1 cellular context compared by ENCODE assay signal in the genomic region with DNA sequence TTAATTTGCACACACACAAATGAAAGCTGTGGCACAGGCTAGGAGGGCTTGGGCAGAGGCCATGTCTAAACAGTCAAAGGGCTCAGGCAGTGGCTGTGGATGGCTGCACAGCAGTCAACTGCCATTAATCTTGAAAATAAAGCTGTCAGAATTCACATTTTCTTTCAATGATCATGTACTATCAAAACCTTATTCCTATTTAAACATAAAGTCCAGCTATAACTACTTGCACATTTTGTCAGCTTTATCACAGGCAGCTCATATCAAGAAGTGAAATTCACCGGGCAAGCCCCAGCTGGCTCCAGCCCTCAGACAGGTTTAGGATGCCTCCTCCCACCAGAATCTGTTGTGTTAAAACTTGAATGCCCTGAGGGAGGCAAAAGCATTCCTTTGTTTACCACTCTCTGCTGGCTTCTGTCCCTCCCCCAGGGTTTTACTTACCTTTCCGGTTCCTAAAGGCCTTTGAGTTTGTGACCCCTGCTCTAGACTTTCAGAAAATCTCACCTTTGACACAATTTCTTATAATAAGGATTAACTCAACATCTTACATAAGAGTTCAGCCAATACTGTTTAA.
TF ChIP-seq lines count a peak whose summit lies in the region.

No MANE protein-coding gene starts in this region.

TF ChIP-seq in H1, 55 proteins besides CTCF, POLR2A, EP300 and RAD21:
- TF ChIP-seq CEBPB (IDR thresholded peaks at IDR 0.05; ENCODE audit: low read depth, low read length) = no peak
- no peak for TF ChIP-seq SUZ12 (IDR thresholded peaks at IDR 0.05; ENCODE audit: low read length)
- no peak for TF ChIP-seq CHD1 (IDR thresholded peaks at IDR 0.05; ENCODE audit: low read depth, low read length)
- peak; percentile 64 for TF ChIP-seq ASH2L (IDR thresholded peaks at IDR 0.05; ENCODE audit: low read length)
- no peak for TF ChIP-seq SP2 (IDR thresholded peaks at IDR 0.05; ENCODE audit: low read length)
- no peak for TF ChIP-seq KDM5A (IDR thresholded peaks at IDR 0.05; ENCODE audit: low read length)
- TF ChIP-seq MAFK (IDR thresholded peaks at IDR 0.05; ENCODE audit: low read depth, low read length) = no peak
- no peak for TF ChIP-seq KDM1A (IDR thresholded peaks at IDR 0.05; ENCODE audit: borderline replicate concordance, low read length)
- TF ChIP-seq SP1 (IDR thresholded peaks at IDR 0.05; ENCODE audit: low read depth, low read length) = peak; percentile 82
- 0 out of 4 replicates have a peak, but pooled peaks of 1 of the 2 experiments have one; percentile 23 for TF ChIP-seq SIN3A (conservative IDR thresholded peaks at IDR 0.05 in 1 of 2, IDR thresholded peaks at IDR 0.05 in 1 of 2; ENCODE audit: low read depth in 1 of 2, low read length in 2 of 2)
- no peak for TF ChIP-seq EZH2 (IDR thresholded peaks at IDR 0.05; ENCODE audit: low read depth, low read length, severe bottlenecking)
- TF ChIP-seq SP4 (IDR thresholded peaks at IDR 0.05; ENCODE audit: low read length) = no peak
- peak; percentile 64; the same call in 1 of the 2 replicates for TF ChIP-seq RBBP5 (IDR thresholded peaks at IDR 0.05; ENCODE audit: borderline replicate concordance, low read depth, low read length)
- TF ChIP-seq, protein P1, sequence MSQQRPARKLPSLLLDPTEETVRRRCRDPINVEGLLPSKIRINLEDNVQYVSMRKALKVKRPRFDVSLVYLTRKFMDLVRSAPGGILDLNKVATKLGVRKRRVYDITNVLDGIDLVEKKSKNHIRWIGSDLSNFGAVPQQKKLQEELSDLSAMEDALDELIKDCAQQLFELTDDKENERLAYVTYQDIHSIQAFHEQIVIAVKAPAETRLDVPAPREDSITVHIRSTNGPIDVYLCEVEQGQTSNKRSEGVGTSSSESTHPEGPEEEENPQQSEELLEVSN (IDR thresholded peaks at IDR 0.05) = no peak
- no peak for TF ChIP-seq TEAD4 (IDR thresholded peaks at IDR 0.05; ENCODE audit: low read depth, low read length)
- TF ChIP-seq CHD7 (IDR thresholded peaks at IDR 0.05; ENCODE audit: insufficient replicate concordance, low read length) = peak; percentile 42
- no peak for TF ChIP-seq CHD2 (IDR thresholded peaks at IDR 0.05; ENCODE audit: low read length)
- no peak for TF ChIP-seq BCL11A (IDR thresholded peaks at IDR 0.05; ENCODE audit: low read depth in 2 of 2, low read length in 2 of 2)
- TF ChIP-seq SIX5 (IDR thresholded peaks at IDR 0.05; ENCODE audit: low read depth, low read length) = no peak
- TF ChIP-seq ZNF274 (IDR thresholded peaks at IDR 0.05; ENCODE audit: borderline replicate concordance, extremely low read depth, low read length) = no peak
- no peak for TF ChIP-seq BACH1 (IDR thresholded peaks at IDR 0.05; ENCODE audit: low read length)
